17 cellular contexts compared by ENCODE assay signal in the genomic region with DNA sequence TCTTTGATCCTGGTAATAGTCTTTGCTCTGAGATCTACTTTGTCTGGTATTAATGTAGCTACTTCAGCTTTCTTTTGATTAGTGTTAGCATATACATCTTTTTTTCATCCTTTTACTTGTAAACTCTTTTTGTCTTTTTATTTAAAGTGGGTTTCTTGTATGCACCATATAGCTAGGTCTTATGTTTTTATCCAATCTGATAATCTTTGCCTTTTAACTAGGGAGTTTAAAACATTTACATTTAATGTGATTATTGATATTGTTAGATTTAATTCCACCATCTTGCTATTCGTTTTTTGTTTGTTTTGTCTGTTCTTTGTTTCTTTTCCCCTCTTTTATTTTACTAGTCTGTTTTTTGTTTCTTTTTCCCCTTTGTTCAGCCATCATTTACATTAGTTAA. TPM values are rescaled to one million over a fixed set of nuclear protein-coding genes. Genes with fewer than 3 reads are reported as not detected.
DNase-seq lines count a peak whose midpoint lies in the region; ATAC-seq, FAIRE-seq and TF ChIP-seq lines count a peak whose summit lies in the region.
"Had no signal": no experiment of that assay in that cellular context is flagged by ENCODE, and none has a peak within 500 bp of the region (broad histone marks: within the 10 kb centered on the region; RNA-seq: fewer than 3 reads in every experiment).

No MANE protein-coding gene starts in this region.

- no TSS peak for BruUV-seq in K562 (replicated peaks; lab: Mats Ljungman, UMichigan)

- no peak overlapping the region for H3K23ac ChIP-seq in mesenchymal stem cell (ENCODE audit: low read length in 2 of 2)

- WGBS in K562 (ENCODE audit: insufficient coverage, low coverage, missing lambda C conversion rate), result 0% methylated on average over 1 of the region's 1 CpG
- 63 to 87% (median 83%) methylated on average over 1 of the region's 1 CpG for WGBS in small intestine, 3 donors
- WGBS in mesenchymal stem cell, result no CpG with 5 or more reads among the region's 1 CpG

- H2BK5ac ChIP-seq in mesenchymal stem cell (ENCODE audit: low read depth, low read length, poor library complexity, severe bottlenecking), result no peak overlapping the region

- POLR2A ChIA-PET in K562 (lab: Yijun Ruan, JAX), result interaction anchor here (0.6 kb wide), 1 partner anchor 65 kb away, joined by 3 read pairs; no protein-coding TSS in a partner anchor

- peaks cover 24% of the 10 kb centered on the region for H3K79me1 ChIP-seq in mesenchymal stem cell (replicated peaks; ENCODE audit: low read length, poor library complexity, severe bottlenecking)

- H2AK5ac ChIP-seq in mesenchymal stem cell (ENCODE audit: low read length, severe bottlenecking), result no peak overlapping the region

- H2AFZ ChIP-seq in K562 (ENCODE audit: low read depth, low read length) (no peak overlapping the region), mesenchymal stem cell (ENCODE audit: low read depth, low read length) (no peak overlapping the region)

- no peak overlapping the region for H2BK120ac ChIP-seq in mesenchymal stem cell (ENCODE audit: low read depth, low read length)

- TF ChIP-seq POLR2A in K562 (conservative IDR thresholded peaks at IDR 0.05), result no peak

- peaks cover 3% of the 10 kb centered on the region; the same call in 1 of the 3 replicates for H3K79me2 ChIP-seq in K562 (ENCODE audit: control insufficient read depth, insufficient read depth, low read length)

- no peak overlapping the region for H3K4me3 ChIP-seq in K562
- H3K4me3 ChIP-seq in small intestine (ENCODE audit: low read depth in 1 of 2, low read length in 2 of 2), result no peak overlapping the region
- no peak overlapping the region for H3K4me3 ChIP-seq in mesenchymal stem cell (ENCODE audit: insufficient read depth in 1 of 2, low read depth in 1 of 2, low read length in 2 of 2)
- H3K4me3 ChIP-seq: BLaER1, HAP-1 had no signal

- H3K4me2 ChIP-seq in K562 (ENCODE audit: insufficient read depth, low read length) (no peak overlapping the region), mesenchymal stem cell (ENCODE audit: low read length, poor library complexity, severe bottlenecking) (no peak overlapping the region)
- H3K4me2 ChIP-seq: BLaER1 had no signal

- H3K36me3 ChIP-seq in K562 (ENCODE audit: control insufficient read depth, insufficient read depth, low read length), result no peaks in the 10 kb centered on the region
- peaks cover 0 to 4% of the 10 kb centered on the region in 2 donors for H3K36me3 ChIP-seq in small intestine (ENCODE audit: control insufficient read depth in 2 of 2, insufficient read depth in 2 of 2, low read length in 2 of 2)
- H3K36me3 ChIP-seq in mesenchymal stem cell (ENCODE audit: control insufficient read depth in 1 of 2, insufficient read depth in 2 of 2, low read depth in 1 of 2, low read length in 2 of 2), result peaks cover 3 to 31% of the 10 kb centered on the region in 2 experiments

- H3K18ac ChIP-seq in mesenchymal stem cell (ENCODE audit: low read depth in 1 of 2, low read length in 2 of 2), result no peak overlapping the region

- H3K4ac ChIP-seq in mesenchymal stem cell (ENCODE audit: low read depth in 1 of 2, low read length in 2 of 2), result no peak overlapping the region

- TF ChIP-seq CTCF in K562 (IDR thresholded peaks at IDR 0.05 in 2 of 3, conservative IDR thresholded peaks at IDR 0.05 in 1 of 3; ENCODE audit: insufficient read depth in 2 of 3, low read depth in 1 of 3, low read length in 3 of 3), result no peak

- DNase-seq in K562 (ENCODE audit: extremely low read depth in 1 of 4, low spot score in 3 of 4) (no peak), frontal cortex (ENCODE audit: low spot score in 2 of 2) (no peak), small intestine (no peak), mesenchymal stem cell (no peak), RCC 7860 (ENCODE audit: low spot score) (no peak), dedifferentiated amniotic fluid mesenchymal stem cell (ENCODE audit: extremely low spot score) (no peak)
- DNase-seq in central memory CD4-positive, alpha-beta T cell, result no peak
- DNase-seq: CD4-positive, alpha-beta T cell; CD8-positive, alpha-beta memory T cell; DMS53; DMS79 treated with DMSO at 0.1 percent for 48 hours; GOT3 had no signal

- H3K9ac ChIP-seq in K562 (ENCODE audit: insufficient read depth in 1 of 2, low read depth in 2 of 2, low read length in 2 of 2) (no peak overlapping the region), mesenchymal stem cell (ENCODE audit: low read length) (no peak overlapping the region)
- H3K9ac ChIP-seq: BLaER1 had no signal

- H3K9me1 ChIP-seq in K562 (ENCODE audit: control insufficient read depth, insufficient read depth, low read length), result no peaks in the 10 kb centered on the region

- H2BK12ac ChIP-seq in mesenchymal stem cell (ENCODE audit: low read length in 2 of 2), result no peak overlapping the region

- FAIRE-seq in G401.6 (lab: Jason Lieb, UNC) (peak; percentile 71), K562 (lab: Jason Lieb, UNC) (no peak), frontal cortex (lab: Jason Lieb, UNC) (peak; percentile 10), small intestine (lab: Jason Lieb, UNC) (peak; percentile 57), RCC 7860 (lab: Jason Lieb, UNC) (no peak)
- FAIRE-seq: H54 had no signal

- peaks cover 0 to 2% of the 10 kb centered on the region in 2 experiments; a peak in 1 of 5 replicates for H3K4me1 ChIP-seq in K562 (replicated peaks in 1 of 2; ENCODE audit: control insufficient read depth in 2 of 2, insufficient read depth in 2 of 2, low read length in 2 of 2)
- peaks cover 1 to 4% of the 10 kb centered on the region in 2 donors for H3K4me1 ChIP-seq in small intestine (ENCODE audit: control insufficient read depth in 2 of 2, insufficient read depth in 1 of 2, low read depth in 1 of 2, low read length in 1 of 2)
- H3K4me1 ChIP-seq in mesenchymal stem cell (ENCODE audit: control insufficient read depth, insufficient read depth, low read depth, low read length), result no peaks in the 10 kb centered on the region

- TF ChIP-seq RAD21 in K562 (CRISPR knock-in tag; conservative IDR thresholded peaks at IDR 0.05 in 1 of 2, IDR thresholded peaks at IDR 0.05 in 1 of 2), result no peak

- intact Hi-C loops in K562 (cut with micrococcal nuclease), result no loop called here

- in situ Hi-C loops in K562 (cut with MboI), result no loop called here

- no peak overlapping the region for H4K91ac ChIP-seq in mesenchymal stem cell (ENCODE audit: low read length)

- H3K14ac ChIP-seq in mesenchymal stem cell (ENCODE audit: low read length in 2 of 2), result no peak overlapping the region

- no peak for ATAC-seq in K562

- H3K9me3 ChIP-seq in K562 (replicated peaks; ENCODE audit: control insufficient read depth, insufficient read depth, low read depth, low read length), result no peaks in the 10 kb centered on the region
- no peaks in the 10 kb centered on the region for H3K9me3 ChIP-seq in small intestine (ENCODE audit: control insufficient read depth, low read depth)
- peaks cover 18% of the 10 kb centered on the region for H3K9me3 ChIP-seq in mesenchymal stem cell (ENCODE audit: control insufficient read depth, low read length)
- H3K9me3 ChIP-seq: HAP-1 had no signal

- no peak for TF ChIP-seq EP300 in K562 (IDR thresholded peaks at IDR 0.05; ENCODE audit: low read length)

- CTCF ChIA-PET in K562 (lab: Yijun Ruan, JAX; ENCODE audit: low intra/inter-chr PET ratio), result no interaction called here

- no peak overlapping the region for H2BK15ac ChIP-seq in mesenchymal stem cell (ENCODE audit: low read depth, poor library complexity, severe bottlenecking)

- H3K27ac ChIP-seq in K562 (ENCODE audit: extremely low read depth, low read depth, low read length), result no peak overlapping the region
- no peak overlapping the region for H3K27ac ChIP-seq in small intestine (ENCODE audit: low read depth in 1 of 2, low read length in 1 of 2)
- H3K27ac ChIP-seq in mesenchymal stem cell (ENCODE audit: low read length, poor library complexity, severe bottlenecking), result no peak overlapping the region
- H3K27ac ChIP-seq: BLaER1, C4-2B had no signal

- no peaks in the 10 kb centered on the region for H3K27me3 ChIP-seq in K562 (ENCODE audit: control insufficient read depth in 2 of 2, insufficient read depth in 2 of 2, low read length in 2 of 2)
- no peaks in the 10 kb centered on the region for H3K27me3 ChIP-seq in small intestine (ENCODE audit: control insufficient read depth in 2 of 2, insufficient read depth in 2 of 2, low read length in 2 of 2)
- H3K27me3 ChIP-seq in mesenchymal stem cell (ENCODE audit: control insufficient read depth in 1 of 2, insufficient read depth in 1 of 2, low read length in 2 of 2), result no peaks in the 10 kb centered on the region
- H3K27me3 ChIP-seq: BLaER1 had no signal

- H4K20me1 ChIP-seq in K562 (replicated peaks; ENCODE audit: control insufficient read depth, insufficient read depth, low read length), result no peaks in the 10 kb centered on the region
- H4K20me1 ChIP-seq: BLaER1 had no signal

- H4K8ac ChIP-seq in mesenchymal stem cell (ENCODE audit: low read length), result no peak overlapping the region

RNA-seq across cellular contexts. Expression of a gene that starts 6.0 kb away (rescaled TPM):
- 3.1 and 7.7 TPM in 2 replicates for total RNA-seq in K562 (2011; cell fraction: chromatin; rRNA removed; ENCODE audit: low replicate concordance)
- 2.0 and 3.3 TPM in 2 replicates for total RNA-seq in K562 (2011; cell fraction: nucleolus; rRNA removed)
- total RNA-seq in K562 (2011; cell fraction: nucleoplasm; rRNA removed), result 4.2 and 7.3 TPM in 2 replicates
- total RNA-seq in K562 (2014; rRNA removed), result 1.9 and 3.0 TPM in 2 replicates
- total RNA-seq in K562 (2014; rRNA removed; fragmentation: Illumina TruSeq; extraction: Trizol), result 4.7 and 4.8 TPM in 2 replicates
- total RNA-seq in K562 (2015; rRNA removed; fragmentation: Illumina TruSeq; extraction: Trizol), result 3.3 and 3.7 TPM in 2 replicates
- 4.6 and 7.6 TPM in 2 replicates for total RNA-seq in K562 (2021)
- polyA plus RNA-seq in K562 (2011; rRNA removed), result 4.3 and 7.1 TPM in 2 replicates
- 0.64 and 1.1 TPM in 2 replicates for polyA plus RNA-seq in K562 (2011; cell fraction: cytosol; rRNA removed)
- polyA plus RNA-seq in K562 (2011; cell fraction: nucleus; rRNA removed), result 1.6 and 2.0 TPM in 2 replicates
- 6.2 and 6.8 TPM in 2 replicates for polyA plus RNA-seq in K562 (2012)
- 2.4 and 3.5 TPM in 2 replicates for polyA plus RNA-seq in K562 (2014; fragmentation: Illumina TruSeq; extraction: Trizol)
- polyA plus RNA-seq in K562 (2014; fragmentation: Nextera tagmentation; extraction: Ambion mirVana), result 10 to 100 TPM; 13.5 to 15.8 TPM
- 2.3 and 2.8 TPM in 2 replicates for polyA plus RNA-seq in K562 (2014; rRNA removed)
- 2.2 and 5.4 TPM in 2 replicates for polyA minus RNA-seq in K562 (2011; rRNA and poly(A)+ RNA removed)
- polyA minus RNA-seq in K562 (2011; cell fraction: cytosol; rRNA and poly(A)+ RNA removed), result 1.2 TPM in 1 of 2 replicates, not detected in the other
- polyA minus RNA-seq in K562 (2011; cell fraction: nucleus; rRNA and poly(A)+ RNA removed), result 1.3 and 1.6 TPM in 2 replicates
- 19.6 TPM for total RNA-seq in frontal cortex
- polyA plus RNA-seq in small intestine, result 10 to 100 TPM; 11.9 to 16.5 (median 15.8) TPM
- polyA plus RNA-seq in mesenchymal stem cell (2013, experiment 1 of 2), result 13.6 TPM
- 14.4 TPM for polyA plus RNA-seq in mesenchymal stem cell (2013, experiment 2 of 2)

RNA-seq across cellular contexts. Expression of a gene that starts 26.9 kb away (rescaled TPM):
- total RNA-seq in K562 (2011; cell fraction: chromatin; rRNA removed; ENCODE audit: low replicate concordance), result 4.6 and 11.4 TPM in 2 replicates
- total RNA-seq in K562 (2011; cell fraction: nucleolus; rRNA removed), result 5.7 TPM in 2 replicates
- total RNA-seq in K562 (2011; cell fraction: nucleoplasm; rRNA removed), result 10.6 and 17.6 TPM in 2 replicates
- total RNA-seq in K562 (2014; rRNA removed) (13.1 and 15.1 TPM in 2 replicates), K562 (2014; rRNA removed; fragmentation: Illumina TruSeq; extraction: Trizol) (31.6 and 34.7 TPM in 2 replicates), K562 (2015; rRNA removed; fragmentation: Illumina TruSeq; extraction: Trizol) (27.7 and 31.7 TPM in 2 replicates), K562 (2021) (22.1 and 22.7 TPM in 2 replicates), frontal cortex (258 TPM)
- polyA plus RNA-seq in K562 (2011; rRNA removed) (9.9 and 15.1 TPM in 2 replicates), K562 (2014; fragmentation: Illumina TruSeq; extraction: Trizol) (20.4 and 21.2 TPM in 2 replicates), K562 (2014; fragmentation: Nextera tagmentation; extraction: Ambion mirVana) (10 to 100 TPM; 20.1 to 20.5 TPM), K562 (2014; rRNA removed) (13.2 and 14.0 TPM in 2 replicates), small intestine (10 to 100 TPM; 25.9 to 38.0 (median 29.1) TPM)
- polyA plus RNA-seq in K562 (2011; cell fraction: cytosol; rRNA removed), result 1.0 and 4.3 TPM in 2 replicates
- 4.2 and 8.2 TPM in 2 replicates for polyA plus RNA-seq in K562 (2011; cell fraction: nucleus; rRNA removed)
- 14.3 and 14.9 TPM in 2 replicates for polyA plus RNA-seq in K562 (2012)
- 13.9 and 16.4 TPM in 2 replicates for polyA minus RNA-seq in K562 (2011; rRNA and poly(A)+ RNA removed)
- polyA minus RNA-seq in K562 (2011; cell fraction: cytosol; rRNA and poly(A)+ RNA removed), result 2.9 and 4.7 TPM in 2 replicates
- polyA minus RNA-seq in K562 (2011; cell fraction: nucleus; rRNA and poly(A)+ RNA removed), result 8.8 and 13.8 TPM in 2 replicates
- polyA plus RNA-seq in mesenchymal stem cell (2013, experiment 1 of 2), result 44.1 TPM
- polyA plus RNA-seq in mesenchymal stem cell (2013, experiment 2 of 2), result 45.1 TPM

RNA-seq across cellular contexts. Expression of a gene that starts 51.3 kb away (rescaled TPM):
- 45.6 and 45.9 TPM in 2 replicates for total RNA-seq in K562 (2011; cell fraction: chromatin; rRNA removed; ENCODE audit: low replicate concordance)
- 19.3 and 20.0 TPM in 2 replicates for total RNA-seq in K562 (2011; cell fraction: nucleolus; rRNA removed)
- 26.3 and 45.6 TPM in 2 replicates for total RNA-seq in K562 (2011; cell fraction: nucleoplasm; rRNA removed)
- total RNA-seq in K562 (2014; rRNA removed), result 3.2 and 3.8 TPM in 2 replicates
- total RNA-seq in K562 (2014; rRNA removed; fragmentation: Illumina TruSeq; extraction: Trizol), result 4.1 and 4.6 TPM in 2 replicates
- total RNA-seq in K562 (2015; rRNA removed; fragmentation: Illumina TruSeq; extraction: Trizol), result 3.3 and 4.0 TPM in 2 replicates
- total RNA-seq in K562 (2021), result 6.8 TPM in 2 replicates
- 3.4 and 3.9 TPM in 2 replicates for polyA plus RNA-seq in K562 (2011; rRNA removed)
- polyA plus RNA-seq in K562 (2011; cell fraction: cytosol; rRNA removed), result 3.2 and 3.5 TPM in 2 replicates
- 15.6 and 27.5 TPM in 2 replicates for polyA plus RNA-seq in K562 (2011; cell fraction: nucleus; rRNA removed)
- polyA plus RNA-seq in K562 (2012), result 6.0 and 6.1 TPM in 2 replicates
- 4.1 and 4.6 TPM in 2 replicates for polyA plus RNA-seq in K562 (2014; fragmentation: Illumina TruSeq; extraction: Trizol)
- 1 to 10 TPM in 1 of 2 experiments, under 1 TPM in 1; 0.66 to 1.9 TPM for polyA plus RNA-seq in K562 (2014; fragmentation: Nextera tagmentation; extraction: Ambion mirVana)
- polyA plus RNA-seq in K562 (2014; rRNA removed), result 3.0 and 3.5 TPM in 2 replicates
- polyA minus RNA-seq in K562 (2011; rRNA and poly(A)+ RNA removed), result 14.9 and 15.7 TPM in 2 replicates
- 6.8 and 10.1 TPM in 2 replicates for polyA minus RNA-seq in K562 (2011; cell fraction: cytosol; rRNA and poly(A)+ RNA removed)
- polyA minus RNA-seq in K562 (2011; cell fraction: nucleus; rRNA and poly(A)+ RNA removed), result 20.5 and 27.5 TPM in 2 replicates
- 8.2 TPM for total RNA-seq in frontal cortex
- 1 to 10 TPM; 2.7 to 3.6 (median 3.5) TPM for polyA plus RNA-seq in small intestine
- polyA plus RNA-seq in mesenchymal stem cell (2013, experiment 1 of 2), result 21.1 TPM
- polyA plus RNA-seq in mesenchymal stem cell (2013, experiment 2 of 2), result 21.2 TPM
- polyA plus RNA-seq: CD8-positive, alpha-beta memory T cell had no signal
